In genomic region chr14:54683882-54684794, GRCh38 we compare ENCODE assay signal across 10 cellular contexts.
A peak's percentile ranks its signal among the peaks of the same experiment; 100 is the strongest.
DNase-seq lines count a peak whose midpoint lies in the region; ATAC-seq, FAIRE-seq and TF ChIP-seq lines count a peak whose summit lies in the region.
"Had no signal": no experiment of that assay in that cellular context is flagged by ENCODE, and none has a peak within 500 bp of the region (broad histone marks: within the 10 kb centered on the region; RNA-seq: fewer than 3 reads in every experiment).

No MANE protein-coding gene starts in this region.

- peak overlapping the region in 1 of 2 experiments; percentile 68 for H3K14ac ChIP-seq in mesenchymal stem cell (ENCODE audit: low read length in 2 of 2)

- peak overlapping the region; percentile 19 for H4K8ac ChIP-seq in mesenchymal stem cell (ENCODE audit: low read length)

- TF ChIP-seq EP300 in A549 (IDR thresholded peaks at IDR 0.05): no peak

- peak overlapping the region; percentile 72 to 88 for H3K18ac ChIP-seq in mesenchymal stem cell (ENCODE audit: low read depth in 1 of 2, low read length in 2 of 2)

- TF ChIP-seq RAD21 in A549 (conservative IDR thresholded peaks at IDR 0.05 in 1 of 2, IDR thresholded peaks at IDR 0.05 in 1 of 2): no peak

- H3K4me1 ChIP-seq in A549 (peaks cover 39% of the 10 kb centered on the region), HUES6 (ENCODE audit: control insufficient read depth, insufficient read depth, low read length) (peaks cover 27% of the 10 kb centered on the region), mesenchymal stem cell (ENCODE audit: control insufficient read depth, insufficient read depth, low read depth, low read length) (peaks cover 21% of the 10 kb centered on the region)

- H3K4me1 Mint-ChIP-seq in activated T-cell treated with anti-CD3 and anti-CD28 coated beads, Interleukin-2, amount 50 U/mL, for 4 hours (ENCODE audit: low read depth): peaks cover 2% of the 10 kb centered on the region

- no peak overlapping the region for H2BK15ac ChIP-seq in mesenchymal stem cell (ENCODE audit: low read depth, poor library complexity, severe bottlenecking)

- H3K4me3 ChIP-seq in A549 (no peak overlapping the region), HUES6 (ENCODE audit: low read depth, low read length) (peak overlapping the region; percentile 38), mesenchymal stem cell (ENCODE audit: insufficient read depth in 1 of 2, low read depth in 1 of 2, low read length in 2 of 2) (peak overlapping the region in 1 of 2 experiments; percentile 52)

- H3K27ac ChIP-seq in A549 (peak overlapping the region; percentile 57 to 80), HUES6 (ENCODE audit: low read depth, low read length) (0 out of 2 replicates have a peak overlapping the region, but pooled peaks have one; percentile 17), mesenchymal stem cell (ENCODE audit: low read length, poor library complexity, severe bottlenecking) (peak overlapping the region; percentile 21)

- H2AK5ac ChIP-seq in mesenchymal stem cell (ENCODE audit: low read length, severe bottlenecking): peak overlapping the region; percentile 71

- H3K4me3 Mint-ChIP-seq in activated T-cell treated with anti-CD3 and anti-CD28 coated beads, Interleukin-2, amount 50 U/mL, for 4 hours: no peak overlapping the region

- H3K9me3 Mint-ChIP-seq in activated T-cell treated with anti-CD3 and anti-CD28 coated beads, Interleukin-2, amount 50 U/mL, for 4 hours: no peaks in the 10 kb centered on the region

- H3K4me2 ChIP-seq in A549: peak overlapping the region; percentile 58
- H3K4me2 ChIP-seq in mesenchymal stem cell (ENCODE audit: low read length, poor library complexity, severe bottlenecking): peak overlapping the region; percentile 23

- TF ChIP-seq CTCF in A549 (IDR thresholded peaks at IDR 0.05) (no peak), GM13976 (IDR thresholded peaks at IDR 0.05; ENCODE audit: borderline replicate concordance, control extremely low read depth, extremely low read depth, insufficient read depth, missing control alignments) (no peak)

- no peak for FAIRE-seq in A549 (lab: Jason Lieb, UNC)

- CTCF ChIA-PET in A549 (lab: Yijun Ruan, JAX): interaction anchor here (0.8 to 6.4 kb wide), 6 partner anchors 9 to 134 kb away, joined by 3 to 43 read pairs (median 4); partner anchors contain the start of gene SAMD4A

- H3K36me3 ChIP-seq in HUES6 (ENCODE audit: control insufficient read depth, insufficient read depth, low read length) (no peaks in the 10 kb centered on the region), mesenchymal stem cell (ENCODE audit: control insufficient read depth in 1 of 2, insufficient read depth in 2 of 2, low read depth in 1 of 2, low read length in 2 of 2) (no peaks in the 10 kb centered on the region)

- 48% methylated on average over 4 of the region's 8 CpGs for WGBS in A549 (ENCODE audit: missing lambda C conversion rate)
- 30% methylated on average over 8 of the region's 8 CpGs for WGBS in mesenchymal stem cell

- peak overlapping the region; percentile 49 to 57 for H3K4ac ChIP-seq in mesenchymal stem cell (ENCODE audit: low read depth in 1 of 2, low read length in 2 of 2)

- no peak for TF ChIP-seq POLR2A in A549 (IDR thresholded peaks at IDR 0.05; ENCODE audit: low read length)

- H3K36me3 Mint-ChIP-seq in activated T-cell treated with anti-CD3 and anti-CD28 coated beads, Interleukin-2, amount 50 U/mL, for 4 hours (ENCODE audit: insufficient read depth): no peaks in the 10 kb centered on the region

- peak overlapping the region in 1 of 2 experiments; percentile 73 for H3K23ac ChIP-seq in mesenchymal stem cell (ENCODE audit: low read length in 2 of 2)

- peak overlapping the region in 1 of 2 experiments; percentile 87 for H2BK12ac ChIP-seq in mesenchymal stem cell (ENCODE audit: low read length in 2 of 2)

- peaks cover 27% of the 10 kb centered on the region for H3K79me1 ChIP-seq in mesenchymal stem cell (replicated peaks; ENCODE audit: low read length, poor library complexity, severe bottlenecking)

- H3K27me3 Mint-ChIP-seq in activated T-cell treated with anti-CD3 and anti-CD28 coated beads, Interleukin-2, amount 50 U/mL, for 4 hours (ENCODE audit: low read depth): peaks cover 10% of the 10 kb centered on the region

- peak in 1 of 2 experiments; percentile 40; a peak in 2 of 6 replicates for ATAC-seq in A549
- ATAC-seq in activated T-cell treated with anti-CD3 and anti-CD28 coated beads, Interleukin-2, amount 50 U/mL, for 4 hours: no peak

- no peak overlapping the region for H2AFZ ChIP-seq in mesenchymal stem cell (ENCODE audit: low read depth, low read length)

- DNase-seq in A549 (ENCODE audit: low read depth in 1 of 2, low spot score in 1 of 2) (no peak), dedifferentiated amniotic fluid mesenchymal stem cell (ENCODE audit: extremely low spot score) (peak; percentile 82), mesenchymal stem cell (peak; percentile 76), NCI-H69 (lab: John Stamatoyannopoulos, UW) (no peak), NCI-H1694 (lab: John Stamatoyannopoulos, UW) (no peak), GM13976 (ENCODE audit: low spot score) (no peak)
- DNase-seq in activated T-cell treated with anti-CD3 and anti-CD28 coated beads, Interleukin-2, amount 50 U/mL, for 4 hours: no peak
- DNase-seq: NCI-H1048, T-helper 9 cell had no signal

- peak overlapping the region; percentile 48 for H4K91ac ChIP-seq in mesenchymal stem cell (ENCODE audit: low read length)

- H3K27me3 ChIP-seq in HUES6 (ENCODE audit: control insufficient read depth, insufficient read depth, low read length) (no peaks in the 10 kb centered on the region), mesenchymal stem cell (ENCODE audit: control insufficient read depth in 1 of 2, insufficient read depth in 1 of 2, low read length in 2 of 2) (no peaks in the 10 kb centered on the region)

- peak overlapping the region; percentile 64 for H2BK120ac ChIP-seq in mesenchymal stem cell (ENCODE audit: low read depth, low read length)

- in situ Hi-C loops in GM13976 (cut with MboI; ENCODE audit: low sequenced_read_pairs, unreplicated experiment): loop anchor here (10.0 kb wide), 1 partner anchor 109 kb away; no protein-coding TSS in a partner anchor

- H2BK5ac ChIP-seq in mesenchymal stem cell (ENCODE audit: low read depth, low read length, poor library complexity, severe bottlenecking): no peak overlapping the region

- H3K9ac ChIP-seq in HUES6 (ENCODE audit: low read length) (peak overlapping the region; percentile 43), mesenchymal stem cell (ENCODE audit: low read length) (peak overlapping the region; percentile 76)

- H3K9me3 ChIP-seq in A549 (no peaks in the 10 kb centered on the region; the same call in 2 of the 3 replicates), HUES6 (ENCODE audit: control insufficient read depth, insufficient read depth, low read depth, low read length) (no peaks in the 10 kb centered on the region), mesenchymal stem cell (ENCODE audit: control insufficient read depth, low read length) (no peaks in the 10 kb centered on the region)

- POLR2A ChIA-PET in A549 (lab: Yijun Ruan, JAX): no interaction called here

TF ChIP-seq in A549, 52 proteins besides CTCF, POLR2A, EP300 and RAD21 (continues in another document):
- TF ChIP-seq BHLHE40 (IDR thresholded peaks at IDR 0.05; ENCODE audit: low read depth, low read length): no peak
- no peak for TF ChIP-seq NR3C1 (IDR thresholded peaks at IDR 0.05)
- no peak for TF ChIP-seq HDAC2 (IDR thresholded peaks at IDR 0.05)
- TF ChIP-seq, protein P1, sequence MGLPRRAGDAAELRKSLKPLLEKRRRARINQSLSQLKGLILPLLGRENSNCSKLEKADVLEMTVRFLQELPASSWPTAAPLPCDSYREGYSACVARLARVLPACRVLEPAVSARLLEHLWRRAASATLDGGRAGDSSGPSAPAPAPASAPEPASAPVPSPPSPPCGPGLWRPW (IDR thresholded peaks at IDR 0.05): no peak
- no peak for TF ChIP-seq MAFK (IDR thresholded peaks at IDR 0.05; ENCODE audit: partially characterized antibody)
- no peak for TF ChIP-seq HMGXB4 (CRISPR knock-in tag; IDR thresholded peaks at IDR 0.05; ENCODE audit: borderline replicate concordance)
- TF ChIP-seq, protein P2, sequence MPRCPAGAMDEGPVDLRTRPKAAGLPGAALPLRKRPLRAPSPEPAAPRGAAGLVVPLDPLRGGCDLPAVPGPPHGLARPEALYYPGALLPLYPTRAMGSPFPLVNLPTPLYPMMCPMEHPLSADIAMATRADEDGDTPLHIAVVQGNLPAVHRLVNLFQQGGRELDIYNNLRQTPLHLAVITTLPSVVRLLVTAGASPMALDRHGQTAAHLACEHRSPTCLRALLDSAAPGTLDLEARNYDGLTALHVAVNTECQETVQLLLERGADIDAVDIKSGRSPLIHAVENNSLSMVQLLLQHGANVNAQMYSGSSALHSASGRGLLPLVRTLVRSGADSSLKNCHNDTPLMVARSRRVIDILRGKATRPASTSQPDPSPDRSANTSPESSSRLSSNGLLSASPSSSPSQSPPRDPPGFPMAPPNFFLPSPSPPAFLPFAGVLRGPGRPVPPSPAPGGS (IDR thresholded peaks at IDR 0.05): no peak
- no peak for TF ChIP-seq NPAS2 (CRISPR knock-in tag; IDR thresholded peaks at IDR 0.05; ENCODE audit: borderline replicate concordance)
- no peak for TF ChIP-seq HOXB13 (CRISPR knock-in tag; IDR thresholded peaks at IDR 0.05; ENCODE audit: low read depth)
- TF ChIP-seq RNF2 (IDR thresholded peaks at IDR 0.05; ENCODE audit: borderline replicate concordance, low read depth): no peak
- TF ChIP-seq CEBPB (IDR thresholded peaks at IDR 0.05): no peak
- no peak for TF ChIP-seq EHMT2 (IDR thresholded peaks at IDR 0.05; ENCODE audit: low read depth)

Comparison
In these comparisons a context has a peak if more than half of its experiments do, and no peak if none do; other contexts are left out.
1. DNase-seq: peak in dedifferentiated amniotic fluid mesenchymal stem cell (single experiment) and mesenchymal stem cell (single experiment); none in A549 (0 of 2), NCI-H69 (single experiment), NCI-H1694 (single experiment), GM13976 (single experiment) and activated T-cell treated with anti-CD3 and anti-CD28 coated beads, Interleukin-2, amount 50 U/mL, for 4 hours (single experiment).
2. H3K27ac ChIP-seq: peak in every context shown above with its lines; median percentile 68 in A549; 21 in mesenchymal stem cell; 17 in HUES6.